In genomic region chr6:45946887-45947286, GRCh38 we compare ENCODE assay signal across 1 cellular context.
TF ChIP-seq lines count a peak whose summit lies in the region.

No MANE protein-coding gene starts in this region.

TF ChIP-seq in GM23338, 12 proteins besides CTCF, POLR2A, EP300 and RAD21 (continued from another document):
- TF ChIP-seq ZNF462 (CRISPR knock-in tag; IDR thresholded peaks at IDR 0.05) (no peak), CREB1 (CRISPR knock-in tag; IDR thresholded peaks at IDR 0.05; ENCODE audit: low read depth) (no peak), STAT1 (IDR thresholded peaks at IDR 0.05; ENCODE audit: unreplicated experiment) (no peak), ZNF114 (CRISPR knock-in tag; IDR thresholded peaks at IDR 0.05) (no peak), REST (IDR thresholded peaks at IDR 0.05; ENCODE audit: unreplicated experiment) (no peak), EZH2 (IDR thresholded peaks at IDR 0.05; ENCODE audit: low read depth, unreplicated experiment) (no peak), JUNB (IDR thresholded peaks at IDR 0.05; ENCODE audit: unreplicated experiment) (no peak), ETS1 (IDR thresholded peaks at IDR 0.05) (no peak), POLR2AphosphoS5 (IDR thresholded peaks at IDR 0.05; ENCODE audit: low read depth) (no peak)
